In the genomic region with DNA sequence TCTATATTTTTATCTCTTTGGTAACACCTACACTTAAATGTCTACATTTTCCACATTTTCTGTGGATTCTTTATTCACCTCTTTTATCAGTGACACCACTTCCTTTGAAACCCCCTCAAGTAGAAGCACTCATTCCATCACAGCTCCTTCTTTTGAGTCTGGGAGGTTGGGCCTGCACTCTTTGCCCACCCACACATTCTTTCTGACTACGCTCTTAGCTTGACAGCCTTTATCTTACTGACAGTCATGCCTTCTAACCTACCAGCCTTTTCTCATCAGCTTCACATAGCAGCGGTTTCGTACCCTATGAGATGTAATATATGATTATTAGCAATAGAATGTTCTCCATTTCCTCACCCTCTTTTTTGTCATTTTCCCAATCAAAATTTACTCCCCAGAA, we compare ENCODE assay signal across 23 cellular contexts.
DNase-seq lines count a peak whose midpoint lies in the region; ATAC-seq and TF ChIP-seq lines count a peak whose summit lies in the region.
"Had no signal": no experiment of that assay in that cellular context is flagged by ENCODE, and none has a peak within 500 bp of the region (broad histone marks: within the 10 kb centered on the region; RNA-seq: fewer than 3 reads in every experiment).

No MANE protein-coding gene starts in this region.

- H2AFZ ChIP-seq in fibroblast of lung (ENCODE audit: low read length): peak overlapping the region; percentile 41

- H3K4me3 ChIP-seq in SJSA1 (no peak overlapping the region), fibroblast of lung (replicated peaks in 1 of 4; ENCODE audit: control extremely low read depth in 1 of 4, insufficient read depth in 1 of 4, low read depth in 3 of 4, low read length in 4 of 4) (no peak overlapping the region)
- H3K4me3 ChIP-seq: esophagus muscularis mucosa, pancreas, right lobe of liver, stomach had no signal

- H3K9ac ChIP-seq in fibroblast of lung (ENCODE audit: insufficient read depth, low read length): no peak overlapping the region

- H3K36me3 Mint-ChIP-seq in activated CD8-positive, alpha-beta T cell treated with anti-CD3 and anti-CD28 coated beads for 36 hours (ENCODE audit: low read depth): no peaks in the 10 kb centered on the region
- H3K36me3 Mint-ChIP-seq in activated CD8-positive, alpha-beta T cell treated with anti-CD3 and anti-CD28 coated beads, Interleukin-2, amount 10 ng/mL, durations not matched to agents 7 days and 5 days (ENCODE audit: low read depth): peaks cover 8% of the 10 kb centered on the region
- H3K36me3 Mint-ChIP-seq in stimulated activated memory B cell treated with anti-CD40 and anti-IgM and Interleukin-4, amounts not matched to agents 10 μg/mL and 1 μg/mL and 100 μg/mL, for 72 hours: no peaks in the 10 kb centered on the region
- H3K36me3 Mint-ChIP-seq: IgD-negative memory B cell had no signal

- no peak overlapping the region for H3K27ac Mint-ChIP-seq in activated CD8-positive, alpha-beta T cell treated with anti-CD3 and anti-CD28 coated beads for 36 hours
- H3K27ac Mint-ChIP-seq in activated CD8-positive, alpha-beta T cell treated with anti-CD3 and anti-CD28 coated beads, Interleukin-2, amount 10 ng/mL, durations not matched to agents 7 days and 5 days: no peak overlapping the region
- H3K27ac Mint-ChIP-seq in stimulated activated memory B cell treated with anti-CD40 and anti-IgM and Interleukin-4, amounts not matched to agents 10 μg/mL and 1 μg/mL and 100 μg/mL, for 72 hours: peak overlapping the region; percentile 0
- H3K27ac Mint-ChIP-seq: IgD-negative memory B cell had no signal

- no peaks in the 10 kb centered on the region for H3K27me3 Mint-ChIP-seq in activated CD8-positive, alpha-beta T cell treated with anti-CD3 and anti-CD28 coated beads for 36 hours
- H3K27me3 Mint-ChIP-seq in activated CD8-positive, alpha-beta T cell treated with anti-CD3 and anti-CD28 coated beads, Interleukin-2, amount 10 ng/mL, durations not matched to agents 7 days and 5 days (ENCODE audit: low read depth): peaks cover 1% of the 10 kb centered on the region
- no peaks in the 10 kb centered on the region for H3K27me3 Mint-ChIP-seq in stimulated activated memory B cell treated with anti-CD40 and anti-IgM and Interleukin-4, amounts not matched to agents 10 μg/mL and 1 μg/mL and 100 μg/mL, for 72 hours

- H3K27me3 ChIP-seq in SJSA1 (replicated peaks): no peaks in the 10 kb centered on the region
- H3K27me3 ChIP-seq in fibroblast of lung (ENCODE audit: control insufficient read depth, insufficient read depth, low read length): no peaks in the 10 kb centered on the region
- H3K27me3 ChIP-seq: esophagus muscularis mucosa, pancreas, right lobe of liver, stomach had no signal

- H3K79me2 ChIP-seq in fibroblast of lung (ENCODE audit: control insufficient read depth, insufficient read depth, low read length): no peaks in the 10 kb centered on the region

- POLR2A ChIA-PET in activated CD8-positive, alpha-beta T cell treated with anti-CD3 and anti-CD28 coated beads for 36 hours (lab: Charles Lee): interaction anchor here (1.0 to 1.6 kb wide), 2 partner anchors 79 to 120 kb away, joined by 3 to 4 read pairs; no protein-coding TSS in a partner anchor
- POLR2A ChIA-PET in activated CD8-positive, alpha-beta T cell treated with anti-CD3 and anti-CD28 coated beads, Interleukin-2, amount 10 ng/mL, durations not matched to agents 7 days and 5 days (lab: Charles Lee): no interaction called here

- H3K27ac ChIP-seq in SJSA1 (peak overlapping the region; percentile 80), fibroblast of lung (ENCODE audit: insufficient read depth, low read length) (no peak overlapping the region)
- H3K27ac ChIP-seq: C4-2B, esophagus muscularis mucosa, HL-60, pancreas, right lobe of liver, stomach had no signal

- H3K4me1 Mint-ChIP-seq in activated CD8-positive, alpha-beta T cell treated with anti-CD3 and anti-CD28 coated beads for 36 hours (ENCODE audit: low read depth): peaks cover 55% of the 10 kb centered on the region
- H3K4me1 Mint-ChIP-seq in activated CD8-positive, alpha-beta T cell treated with anti-CD3 and anti-CD28 coated beads, Interleukin-2, amount 10 ng/mL, durations not matched to agents 7 days and 5 days (ENCODE audit: low read depth): peaks cover 51% of the 10 kb centered on the region
- peaks cover 46% of the 10 kb centered on the region for H3K4me1 Mint-ChIP-seq in stimulated activated memory B cell treated with anti-CD40 and anti-IgM and Interleukin-4, amounts not matched to agents 10 μg/mL and 1 μg/mL and 100 μg/mL, for 72 hours

- intact Hi-C loops in activated CD8-positive, alpha-beta T cell treated with anti-CD3 and anti-CD28 coated beads for 36 hours (cut with micrococcal nuclease): loop anchor here (5.0 to 10.0 kb wide), 3 partner anchors 152 to 296 kb away; no protein-coding TSS in a partner anchor

- no peaks in the 10 kb centered on the region for H3K9me3 Mint-ChIP-seq in activated CD8-positive, alpha-beta T cell treated with anti-CD3 and anti-CD28 coated beads for 36 hours
- H3K9me3 Mint-ChIP-seq in activated CD8-positive, alpha-beta T cell treated with anti-CD3 and anti-CD28 coated beads, Interleukin-2, amount 10 ng/mL, durations not matched to agents 7 days and 5 days (ENCODE audit: insufficient read depth): peaks cover 5% of the 10 kb centered on the region
- no peaks in the 10 kb centered on the region for H3K9me3 Mint-ChIP-seq in stimulated activated memory B cell treated with anti-CD40 and anti-IgM and Interleukin-4, amounts not matched to agents 10 μg/mL and 1 μg/mL and 100 μg/mL, for 72 hours
- H3K9me3 Mint-ChIP-seq: IgD-negative memory B cell had no signal

- H3K36me3 ChIP-seq in SJSA1 (peaks cover 8% of the 10 kb centered on the region), fibroblast of lung (ENCODE audit: control insufficient read depth, insufficient read depth, low read length) (no peaks in the 10 kb centered on the region)
- H3K36me3 ChIP-seq: esophagus muscularis mucosa, pancreas, right lobe of liver, stomach had no signal

- peak; percentile 53 for DNase-seq in activated CD8-positive, alpha-beta T cell treated with anti-CD3 and anti-CD28 coated beads for 36 hours
- DNase-seq in activated CD8-positive, alpha-beta T cell treated with anti-CD3 and anti-CD28 coated beads, Interleukin-2, amount 10 ng/mL, durations not matched to agents 7 days and 5 days: no peak
- DNase-seq in SJSA1 (ENCODE audit: low read depth in 1 of 2, low spot score in 2 of 2) (no peak), fibroblast of lung (ENCODE audit: low read depth in 2 of 2) (peak; percentile 37 to 96), GM19240 (ENCODE audit: insufficient read length, low spot score) (no peak), AG08395 (ENCODE audit: low spot score) (no peak), DMS 273 treated with DMSO at 0.1 percent for 48 hours (lab: John Stamatoyannopoulos, UW) (no peak)
- DNase-seq: activated CD4-positive, CD25-positive, alpha-beta regulatory T cell; activated CD8-positive, alpha-beta memory T cell treated with anti-CD3 and anti-CD28 coated beads for 24 hours; HCEC 1CT; left ventricle myocardium superior; NCI-H1694; NCI-H82; pancreas; PC-3; right lobe of liver; stomach; trophoblast cell had no signal

- no peak overlapping the region for H3K4me3 Mint-ChIP-seq in activated CD8-positive, alpha-beta T cell treated with anti-CD3 and anti-CD28 coated beads for 36 hours
- no peak overlapping the region for H3K4me3 Mint-ChIP-seq in activated CD8-positive, alpha-beta T cell treated with anti-CD3 and anti-CD28 coated beads, Interleukin-2, amount 10 ng/mL, durations not matched to agents 7 days and 5 days
- no peak overlapping the region for H3K4me3 Mint-ChIP-seq in stimulated activated memory B cell treated with anti-CD40 and anti-IgM and Interleukin-4, amounts not matched to agents 10 μg/mL and 1 μg/mL and 100 μg/mL, for 72 hours
- H3K4me3 Mint-ChIP-seq: IgD-negative memory B cell had no signal

- no peak for TF ChIP-seq CTCF in activated CD8-positive, alpha-beta T cell treated with anti-CD3 and anti-CD28 coated beads for 36 hours (IDR thresholded peaks at IDR 0.05)
- no peak for TF ChIP-seq CTCF in fibroblast of lung (conservative IDR thresholded peaks at IDR 0.05 in 1 of 2, IDR thresholded peaks at IDR 0.05 in 1 of 2; ENCODE audit: low read depth in 1 of 2, low read length in 2 of 2)

- peak overlapping the region; percentile 29 for H3K4me2 ChIP-seq in fibroblast of lung (ENCODE audit: extremely low read depth, insufficient read depth, low read length)

- ATAC-seq in activated CD8-positive, alpha-beta T cell treated with anti-CD3 and anti-CD28 coated beads for 36 hours: peak; percentile 59
- no peak for ATAC-seq in activated CD8-positive, alpha-beta T cell treated with anti-CD3 and anti-CD28 coated beads, Interleukin-2, amount 10 ng/mL, durations not matched to agents 7 days and 5 days
- ATAC-seq in stimulated activated memory B cell treated with anti-CD40 and anti-IgM and Interleukin-4, amounts not matched to agents 10 μg/mL and 1 μg/mL and 100 μg/mL, for 72 hours: no peak
- ATAC-seq: left ventricle myocardium superior, pancreas, PC-3, right lobe of liver had no signal

- CTCF ChIA-PET in activated CD8-positive, alpha-beta T cell treated with anti-CD3 and anti-CD28 coated beads for 36 hours (lab: Charles Lee): interaction anchor here (0.6 to 1.6 kb wide), 4 partner anchors 8 to 523 kb away, joined by 3 to 8 read pairs (median 5); no protein-coding TSS in a partner anchor
- CTCF ChIA-PET in activated CD8-positive, alpha-beta T cell treated with anti-CD3 and anti-CD28 coated beads, Interleukin-2, amount 10 ng/mL, durations not matched to agents 7 days and 5 days (lab: Charles Lee): interaction anchor here (0.8 to 1.2 kb wide), 3 partner anchors 7 to 305 kb away, joined by 3 read pairs; no protein-coding TSS in a partner anchor

- H3K9me3 ChIP-seq in SJSA1 (replicated peaks): no peaks in the 10 kb centered on the region
- no peaks in the 10 kb centered on the region for H3K9me3 ChIP-seq in fibroblast of lung (ENCODE audit: control insufficient read depth, insufficient read depth, low read depth, low read length)
- H3K9me3 ChIP-seq: esophagus muscularis mucosa, pancreas, right lobe of liver, stomach had no signal

- no peaks in the 10 kb centered on the region for H4K20me1 ChIP-seq in fibroblast of lung (ENCODE audit: control insufficient read depth, extremely low read depth, insufficient read depth, low read length)

- peaks cover 59% of the 10 kb centered on the region for H3K4me1 ChIP-seq in SJSA1 (replicated peaks)
- peaks cover 20% of the 10 kb centered on the region for H3K4me1 ChIP-seq in fibroblast of lung (ENCODE audit: control insufficient read depth, extremely low read depth, insufficient read depth, low read length)
- H3K4me1 ChIP-seq: right lobe of liver had no signal

Comparison
In these comparisons a context has a peak if more than half of its experiments do, and no peak if none do; other contexts are left out.
1. DNase-seq: peak in activated CD8-positive, alpha-beta T cell treated with anti-CD3 and anti-CD28 coated beads for 36 hours (single experiment) and fibroblast of lung (2 of 2); none in activated CD8-positive, alpha-beta T cell treated with anti-CD3 and anti-CD28 coated beads, Interleukin-2, amount 10 ng/mL, durations not matched to agents 7 days and 5 days (single experiment), SJSA1 (0 of 2), GM19240 (single experiment), AG08395 (single experiment) and DMS 273 treated with DMSO at 0.1 percent for 48 hours (single experiment).